9 cellular contexts compared by ENCODE assay signal in genomic region chr14:69768873-69769272, GRCh38. TPM values are rescaled to one million over a fixed set of nuclear protein-coding genes. Genes with fewer than 3 reads are reported as not detected.
DNase-seq lines count a peak whose midpoint lies in the region; TF ChIP-seq lines count a peak whose summit lies in the region.
"Had no signal": no experiment of that assay in that cellular context is flagged by ENCODE, and none has a peak within 500 bp of the region (broad histone marks: within the 10 kb centered on the region; RNA-seq: fewer than 3 reads in every experiment).

No MANE protein-coding gene starts in this region.

- H3K4me1 ChIP-seq in SJSA1 (replicated peaks), result peaks cover 13% of the 10 kb centered on the region
- peaks cover 41 to 64% (median 57%) of the 10 kb centered on the region in 4 donors for H3K4me1 ChIP-seq in esophagus muscularis mucosa
- H3K4me1 ChIP-seq in parathyroid adenoma, result peaks cover 29% of the 10 kb centered on the region

- no peak for TF ChIP-seq POLR2A in esophagus muscularis mucosa (IDR thresholded peaks at IDR 0.05; ENCODE audit: low read depth)

- no peak for TF ChIP-seq CTCF in GM06990 (IDR thresholded peaks at IDR 0.05; ENCODE audit: insufficient read depth, low read length, poor library complexity, severe bottlenecking)
- no peak for TF ChIP-seq CTCF in esophagus muscularis mucosa (IDR thresholded peaks at IDR 0.05)
- TF ChIP-seq CTCF in parathyroid adenoma (IDR thresholded peaks at IDR 0.05), result no peak

- H3K79me2 ChIP-seq in parathyroid adenoma, result peaks cover 35% of the 10 kb centered on the region

- H3K27ac ChIP-seq in SJSA1 (no peak overlapping the region), esophagus muscularis mucosa (replicated peaks in 1 of 4) (peak overlapping the region in 1 of 4 donors; percentile 99), parathyroid adenoma (peak overlapping the region; percentile 99)

- H2AFZ ChIP-seq in parathyroid adenoma, result no peak overlapping the region

- no peak for TF ChIP-seq EP300 in esophagus muscularis mucosa (IDR thresholded peaks at IDR 0.05)

- H3K4me2 ChIP-seq in parathyroid adenoma (ENCODE audit: low read length), result peak overlapping the region; percentile 57

- intact Hi-C loops in esophagus muscularis mucosa (cut with DNase I), result loop anchor here (5.0 kb wide), 1 partner anchor 157 kb away; the partner anchor contains the start of gene SUSD6

- WGBS in esophagus muscularis mucosa, result 83% methylated on average over 8 of the region's 8 CpGs

- H3K9me3 ChIP-seq in SJSA1 (replicated peaks), result no peaks in the 10 kb centered on the region
- no peaks in the 10 kb centered on the region for H3K9me3 ChIP-seq in esophagus muscularis mucosa
- no peaks in the 10 kb centered on the region for H3K9me3 ChIP-seq in parathyroid adenoma (ENCODE audit: control insufficient read depth, low read length)

- H3K27me3 ChIP-seq in GM06990 (replicated peaks; ENCODE audit: control insufficient read depth, insufficient read depth, low read length) (no peaks in the 10 kb centered on the region), SJSA1 (replicated peaks) (no peaks in the 10 kb centered on the region), esophagus muscularis mucosa (no peaks in the 10 kb centered on the region), parathyroid adenoma (ENCODE audit: control insufficient read depth, insufficient read depth, low read length) (no peaks in the 10 kb centered on the region)

- H3K36me3 ChIP-seq in GM06990 (ENCODE audit: control insufficient read depth, insufficient read depth, low read length), result peaks cover 26% of the 10 kb centered on the region
- peaks cover 70% of the 10 kb centered on the region for H3K36me3 ChIP-seq in SJSA1
- peaks cover 56 to 63% (median 59%) of the 10 kb centered on the region in 4 donors for H3K36me3 ChIP-seq in esophagus muscularis mucosa
- H3K36me3 ChIP-seq in parathyroid adenoma (ENCODE audit: control insufficient read depth, insufficient read depth, low read length), result no peaks in the 10 kb centered on the region

- H3K4me3 ChIP-seq in GM06990 (replicated peaks; ENCODE audit: low read depth, low read length) (peak overlapping the region; percentile 100), SJSA1 (peak overlapping the region; percentile 90), esophagus muscularis mucosa (peak overlapping the region; percentile 71 to 100 (median 91)), parathyroid adenoma (ENCODE audit: low read depth, low read length) (peak overlapping the region; percentile 94)

- no peak for DNase-seq in GM06990 (ENCODE audit: extremely low read depth, insufficient read length)
- DNase-seq in SJSA1 (ENCODE audit: low read depth in 1 of 2, low spot score in 2 of 2), result no peak
- no peak for DNase-seq in esophagus muscularis mucosa (ENCODE audit: extremely low spot score)
- no peak for DNase-seq in NCI-H1417 treated with DMSO at 0.1 percent for 48 hours (lab: John Stamatoyannopoulos, UW)
- no peak for DNase-seq in NCI-H524 treated with DMSO at 0.1 percent for 48 hours (lab: John Stamatoyannopoulos, UW)
- DNase-seq in stimulated activated CD4-positive, alpha-beta T cell treated with anti-CD3 and anti-CD28 coated beads, Interleukin-4, amount 100 ng/mL, for 24 hours, result no peak
- no peak for DNase-seq in activated CD4-positive, alpha-beta T cell treated with anti-CD3 and anti-CD28 coated beads for 1 hour
- DNase-seq: amygdala had no signal

- H3K9ac ChIP-seq in parathyroid adenoma, result no peak overlapping the region

RNA-seq across cellular contexts. Expression of gene SRSF5, which starts 1.9 kb away (rescaled TPM):
- 121 and 167 TPM in 2 replicates for total RNA-seq in SJSA1 (2014; rRNA removed; shearing (Covaris generic))
- 100 to 1,000 TPM; 185 to 291 (median 211) TPM for total RNA-seq in esophagus muscularis mucosa

RNA-seq across cellular contexts. Expression of gene SLC10A1, which starts 28.2 kb away (rescaled TPM):
- total RNA-seq in SJSA1 (2014; rRNA removed; shearing (Covaris generic)), result not detected in 2 replicates
- total RNA-seq in esophagus muscularis mucosa, result not detected
